ENCODE assay signal across 10 cellular contexts in the genomic region with DNA sequence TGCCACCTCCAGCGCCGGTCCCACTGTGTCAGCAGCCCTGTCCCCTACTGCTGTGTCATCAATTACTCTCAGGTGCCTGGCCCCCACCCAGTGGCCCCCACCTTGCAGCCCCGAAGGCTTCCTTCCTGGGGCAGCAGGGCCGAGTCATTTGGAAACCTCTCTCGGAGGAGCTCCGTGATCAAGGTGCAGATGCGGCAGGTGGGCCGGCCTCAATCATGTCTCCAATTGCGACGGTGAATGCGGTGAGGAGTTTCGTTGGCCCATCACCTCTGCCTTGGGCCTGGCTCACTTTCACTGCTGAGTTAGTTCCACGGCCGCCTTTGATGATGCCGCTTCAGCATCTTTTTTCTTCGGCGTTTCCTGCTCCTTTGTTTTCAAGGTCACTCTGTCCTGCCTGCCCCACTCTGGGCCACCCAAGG. TPM values are rescaled to one million over a fixed set of nuclear protein-coding genes. Genes with fewer than 3 reads are reported as not detected.
DNase-seq lines count a peak whose midpoint lies in the region; ATAC-seq and TF ChIP-seq lines count a peak whose summit lies in the region.
"Had no signal": no experiment of that assay in that cellular context is flagged by ENCODE, and none has a peak within 500 bp of the region (broad histone marks: within the 10 kb centered on the region; RNA-seq: fewer than 3 reads in every experiment).

No MANE protein-coding gene starts in this region.

- no peak for ATAC-seq in GM23338
- ATAC-seq in GM19463 (IDR thresholded peaks at IDR 0.05; ENCODE audit: unreplicated experiment), result no peak
- ATAC-seq: WTC11 had no signal

- H3K4me2 ChIP-seq in BLaER1 treated with 17β-estradiol and CSF1 and Interleukin-3, amounts not matched to agents 10 nM and 100 nM, result peak overlapping the region in 8 of 11 experiments; percentile 14 to 51 (median 32); a peak in 9 of 22 replicates
- no peak overlapping the region for H3K4me2 ChIP-seq in GM23338

- peak overlapping the region in 5 of 11 experiments; percentile 4 to 47 (median 29); a peak in 6 of 22 replicates for H3K27ac ChIP-seq in BLaER1 treated with 17β-estradiol and CSF1 and Interleukin-3, amounts not matched to agents 10 nM and 100 nM
- H3K27ac ChIP-seq in GM23338 (ENCODE audit: low read depth), result no peak overlapping the region

- no peak overlapping the region for H3K9ac ChIP-seq in BLaER1 treated with 17β-estradiol and CSF1 and Interleukin-3, amounts not matched to agents 10 nM and 100 nM

- no peak for DNase-seq in GM23338 (ENCODE audit: low spot score)
- peak; percentile 35 to 49 for DNase-seq in activated CD4-positive, alpha-beta T cell treated with anti-CD3 and anti-CD28 coated beads for 4 hours
- peak; percentile 2 for DNase-seq in iPS-NIHi11 (ENCODE audit: low spot score)
- DNase-seq in SHP77 (lab: John Stamatoyannopoulos, UW), result no peak
- no peak for DNase-seq in epidermal melanocyte (ENCODE audit: insufficient read length, low spot score)
- DNase-seq in HPDE6-E6E7 (ENCODE audit: extremely low spot score), result no peak
- DNase-seq: Kasumi-1 had no signal

- no peaks in the 10 kb centered on the region for H3K9me2 ChIP-seq in GM23338 (ENCODE audit: insufficient read depth)

- no peak for TF ChIP-seq CTCF in GM23338 (conservative IDR thresholded peaks at IDR 0.05; ENCODE audit: low read depth in 2 of 2)

- no peaks in the 10 kb centered on the region for H3K9me3 ChIP-seq in BLaER1 treated with 17β-estradiol and CSF1 and Interleukin-3, amounts not matched to agents 10 nM and 100 nM (replicated peaks in 1 of 11)

- H3K27ac Mint-ChIP-seq in GM23338, result no peak overlapping the region
- H3K27ac Mint-ChIP-seq: WTC11 had no signal

- H3K9me3 Mint-ChIP-seq in GM23338, result no peaks in the 10 kb centered on the region

- no peaks in the 10 kb centered on the region for H3K27me3 ChIP-seq in BLaER1 treated with 17β-estradiol and CSF1 and Interleukin-3, amounts not matched to agents 10 nM and 100 nM
- no peaks in the 10 kb centered on the region for H3K27me3 ChIP-seq in GM23338 (ENCODE audit: insufficient read depth)

- peaks cover 25% of the 10 kb centered on the region for H3K4me1 Mint-ChIP-seq in GM23338

- H3K4me3 ChIP-seq in BLaER1 treated with 17β-estradiol and CSF1 and Interleukin-3, amounts not matched to agents 10 nM and 100 nM, result no peak overlapping the region
- no peak overlapping the region for H3K4me3 ChIP-seq in GM23338

- H3K4me3 Mint-ChIP-seq in GM23338, result no peak overlapping the region
- H3K4me3 Mint-ChIP-seq: WTC11 had no signal

- H3K4me1 ChIP-seq in BLaER1 treated with 17β-estradiol and CSF1 and Interleukin-3, amounts not matched to agents 10 nM and 100 nM, result peaks cover 44 to 76% (median 62%) of the 10 kb centered on the region in 10 experiments
- peaks cover 14% of the 10 kb centered on the region for H3K4me1 ChIP-seq in GM23338 (ENCODE audit: insufficient read depth)

- no peaks in the 10 kb centered on the region for H3K79me2 ChIP-seq in GM23338 (replicated peaks; ENCODE audit: insufficient read depth)

- peaks cover 16% of the 10 kb centered on the region for H3K27me3 Mint-ChIP-seq in GM23338 (ENCODE audit: insufficient read depth, low read depth, poor library complexity)

- H3K36me3 Mint-ChIP-seq in GM23338 (ENCODE audit: low read depth), result no peaks in the 10 kb centered on the region
- H3K36me3 Mint-ChIP-seq: WTC11 had no signal

- H2AFZ ChIP-seq in GM23338, result peak overlapping the region; percentile 85

- no peaks in the 10 kb centered on the region for H3K36me3 ChIP-seq in BLaER1 treated with 17β-estradiol and CSF1 and Interleukin-3, amounts not matched to agents 10 nM and 100 nM
- H3K36me3 ChIP-seq in GM23338 (ENCODE audit: insufficient read depth), result no peaks in the 10 kb centered on the region

- H4K20me1 ChIP-seq in BLaER1 treated with 17β-estradiol and CSF1 and Interleukin-3, amounts not matched to agents 10 nM and 100 nM, result no peaks in the 10 kb centered on the region
- no peaks in the 10 kb centered on the region for H4K20me1 ChIP-seq in GM23338 (replicated peaks; ENCODE audit: insufficient read depth)

- H3F3A ChIP-seq in GM23338 (replicated peaks; ENCODE audit: low read depth), result no peaks in the 10 kb centered on the region

TF ChIP-seq in GM23338, 12 proteins besides CTCF, POLR2A, EP300 and RAD21 (continues in another document):
- TF ChIP-seq, protein P1, sequence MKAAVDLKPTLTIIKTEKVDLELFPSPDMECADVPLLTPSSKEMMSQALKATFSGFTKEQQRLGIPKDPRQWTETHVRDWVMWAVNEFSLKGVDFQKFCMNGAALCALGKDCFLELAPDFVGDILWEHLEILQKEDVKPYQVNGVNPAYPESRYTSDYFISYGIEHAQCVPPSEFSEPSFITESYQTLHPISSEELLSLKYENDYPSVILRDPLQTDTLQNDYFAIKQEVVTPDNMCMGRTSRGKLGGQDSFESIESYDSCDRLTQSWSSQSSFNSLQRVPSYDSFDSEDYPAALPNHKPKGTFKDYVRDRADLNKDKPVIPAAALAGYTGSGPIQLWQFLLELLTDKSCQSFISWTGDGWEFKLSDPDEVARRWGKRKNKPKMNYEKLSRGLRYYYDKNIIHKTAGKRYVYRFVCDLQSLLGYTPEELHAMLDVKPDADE (IDR thresholded peaks at IDR 0.05), result no peak
- TF ChIP-seq, protein P2, sequence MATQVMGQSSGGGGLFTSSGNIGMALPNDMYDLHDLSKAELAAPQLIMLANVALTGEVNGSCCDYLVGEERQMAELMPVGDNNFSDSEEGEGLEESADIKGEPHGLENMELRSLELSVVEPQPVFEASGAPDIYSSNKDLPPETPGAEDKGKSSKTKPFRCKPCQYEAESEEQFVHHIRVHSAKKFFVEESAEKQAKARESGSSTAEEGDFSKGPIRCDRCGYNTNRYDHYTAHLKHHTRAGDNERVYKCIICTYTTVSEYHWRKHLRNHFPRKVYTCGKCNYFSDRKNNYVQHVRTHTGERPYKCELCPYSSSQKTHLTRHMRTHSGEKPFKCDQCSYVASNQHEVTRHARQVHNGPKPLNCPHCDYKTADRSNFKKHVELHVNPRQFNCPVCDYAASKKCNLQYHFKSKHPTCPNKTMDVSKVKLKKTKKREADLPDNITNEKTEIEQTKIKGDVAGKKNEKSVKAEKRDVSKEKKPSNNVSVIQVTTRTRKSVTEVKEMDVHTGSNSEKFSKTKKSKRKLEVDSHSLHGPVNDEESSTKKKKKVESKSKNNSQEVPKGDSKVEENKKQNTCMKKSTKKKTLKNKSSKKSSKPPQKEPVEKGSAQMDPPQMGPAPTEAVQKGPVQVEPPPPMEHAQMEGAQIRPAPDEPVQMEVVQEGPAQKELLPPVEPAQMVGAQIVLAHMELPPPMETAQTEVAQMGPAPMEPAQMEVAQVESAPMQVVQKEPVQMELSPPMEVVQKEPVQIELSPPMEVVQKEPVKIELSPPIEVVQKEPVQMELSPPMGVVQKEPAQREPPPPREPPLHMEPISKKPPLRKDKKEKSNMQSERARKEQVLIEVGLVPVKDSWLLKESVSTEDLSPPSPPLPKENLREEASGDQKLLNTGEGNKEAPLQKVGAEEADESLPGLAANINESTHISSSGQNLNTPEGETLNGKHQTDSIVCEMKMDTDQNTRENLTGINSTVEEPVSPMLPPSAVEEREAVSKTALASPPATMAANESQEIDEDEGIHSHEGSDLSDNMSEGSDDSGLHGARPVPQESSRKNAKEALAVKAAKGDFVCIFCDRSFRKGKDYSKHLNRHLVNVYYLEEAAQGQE (IDR thresholded peaks at IDR 0.05; ENCODE audit: unreplicated experiment), result no peak
- TF ChIP-seq EZH2 (IDR thresholded peaks at IDR 0.05; ENCODE audit: low read depth, unreplicated experiment), result no peak
- TF ChIP-seq CREB1 (CRISPR knock-in tag; IDR thresholded peaks at IDR 0.05; ENCODE audit: low read depth), result no peak
- TF ChIP-seq ZNF331 (CRISPR knock-in tag; IDR thresholded peaks at IDR 0.05; ENCODE audit: low read depth), result no peak
- TF ChIP-seq STAT1 (IDR thresholded peaks at IDR 0.05; ENCODE audit: unreplicated experiment), result no peak
- TF ChIP-seq NANOG (IDR thresholded peaks at IDR 0.05; ENCODE audit: borderline replicate concordance), result no peak

RNA-seq across cellular contexts. Expression of a gene that starts 11.3 kb away (rescaled TPM):
- not detected in 2 replicates for total RNA-seq in GM23338 (2014; rRNA removed; shearing (Covaris generic))
- polyA plus RNA-seq in GM23338 (2016; fragmentation: Nextera tagmentation; extraction: Ambion mirVana), result 0.18 and 0.96 TPM in 2 replicates

RNA-seq across cellular contexts. Expression of a gene that starts 53.3 kb away (rescaled TPM):
- 24.1 and 35.1 TPM in 2 replicates for total RNA-seq in GM23338 (2014; rRNA removed; shearing (Covaris generic))
- polyA plus RNA-seq in GM23338 (2016; fragmentation: Nextera tagmentation; extraction: Ambion mirVana), result 15.9 and 23.6 TPM in 2 replicates

Comparison
In these comparisons a context has a peak if more than half of its experiments do, and no peak if none do; other contexts are left out.
1. DNase-seq: peak in activated CD4-positive, alpha-beta T cell treated with anti-CD3 and anti-CD28 coated beads for 4 hours (2 of 2) and iPS-NIHi11 (single experiment); none in GM23338 (single experiment), SHP77 (0 of 2), epidermal melanocyte (single experiment) and HPDE6-E6E7 (single experiment).